Comparison of ENCODE assay signal across 8 cellular contexts in genomic region chr11:118359295-118359958, GRCh38. TPM values are rescaled to one million over a fixed set of nuclear protein-coding genes. Genes with fewer than 3 reads are reported as not detected.
A peak's percentile ranks its signal among the peaks of the same experiment; 100 is the strongest.
DNase-seq lines count a peak whose midpoint lies in the region; ATAC-seq and TF ChIP-seq lines count a peak whose summit lies in the region.

A gene with protein sequence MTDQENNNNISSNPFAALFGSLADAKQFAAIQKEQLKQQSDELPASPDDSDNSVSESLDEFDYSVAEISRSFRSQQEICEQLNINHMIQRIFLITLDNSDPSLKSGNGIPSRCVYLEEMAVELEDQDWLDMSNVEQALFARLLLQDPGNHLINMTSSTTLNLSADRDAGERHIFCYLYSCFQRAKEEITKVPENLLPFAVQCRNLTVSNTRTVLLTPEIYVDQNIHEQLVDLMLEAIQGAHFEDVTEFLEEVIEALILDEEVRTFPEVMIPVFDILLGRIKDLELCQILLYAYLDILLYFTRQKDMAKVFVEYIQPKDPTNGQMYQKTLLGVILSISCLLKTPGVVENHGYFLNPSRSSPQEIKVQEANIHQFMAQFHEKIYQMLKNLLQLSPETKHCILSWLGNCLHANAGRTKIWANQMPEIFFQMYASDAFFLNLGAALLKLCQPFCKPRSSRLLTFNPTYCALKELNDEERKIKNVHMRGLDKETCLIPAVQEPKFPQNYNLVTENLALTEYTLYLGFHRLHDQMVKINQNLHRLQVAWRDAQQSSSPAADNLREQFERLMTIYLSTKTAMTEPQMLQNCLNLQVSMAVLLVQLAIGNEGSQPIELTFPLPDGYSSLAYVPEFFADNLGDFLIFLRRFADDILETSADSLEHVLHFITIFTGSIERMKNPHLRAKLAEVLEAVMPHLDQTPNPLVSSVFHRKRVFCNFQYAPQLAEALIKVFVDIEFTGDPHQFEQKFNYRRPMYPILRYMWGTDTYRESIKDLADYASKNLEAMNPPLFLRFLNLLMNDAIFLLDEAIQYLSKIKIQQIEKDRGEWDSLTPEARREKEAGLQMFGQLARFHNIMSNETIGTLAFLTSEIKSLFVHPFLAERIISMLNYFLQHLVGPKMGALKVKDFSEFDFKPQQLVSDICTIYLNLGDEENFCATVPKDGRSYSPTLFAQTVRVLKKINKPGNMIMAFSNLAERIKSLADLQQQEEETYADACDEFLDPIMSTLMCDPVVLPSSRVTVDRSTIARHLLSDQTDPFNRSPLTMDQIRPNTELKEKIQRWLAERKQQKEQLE (plus strand): TSS chr11:118359600. CDS start chr11:118365081, 5,481 bp downstream.

- H3K4ac ChIP-seq in mesendoderm (ENCODE audit: low read depth, low read length): no peak within 1 kb of the TSS

- H4K5ac ChIP-seq in mesendoderm (ENCODE audit: low read length): peak within 1 kb of the TSS; percentile 88

- H3K18ac ChIP-seq in mesendoderm (ENCODE audit: low read length): no peak within 1 kb of the TSS

- peaks cover 38% of the 10 kb centered on the region for H3K4me1 ChIP-seq in CD8-positive, alpha-beta T cell (ENCODE audit: insufficient read depth, low read length)
- H3K4me1 ChIP-seq in NT2/D1 (ENCODE audit: insufficient read depth, insufficient read length) (no peaks in the 10 kb centered on the region), endodermal cell (ENCODE audit: control insufficient read depth, insufficient read depth, low read length) (no peaks in the 10 kb centered on the region), mesendoderm (ENCODE audit: control insufficient read depth, low read depth, low read length) (peaks cover 3% of the 10 kb centered on the region)

- H2AK5ac ChIP-seq in mesendoderm (ENCODE audit: low read length): no peak within 1 kb of the TSS

- H3K27me3 Mint-ChIP-seq in CD8-positive, alpha-beta T cell (ENCODE audit: low read depth): no peaks in the 10 kb centered on the region
- H3K27me3 Mint-ChIP-seq in activated CD8-positive, alpha-beta memory T cell treated with anti-CD3 and anti-CD28 coated beads, Interleukin-2, amount 10 ng/mL, durations not matched to agents 7 days and 5 days: no peaks in the 10 kb centered on the region
- H3K27me3 Mint-ChIP-seq in endodermal cell (ENCODE audit: insufficient read depth): peaks cover 26% of the 10 kb centered on the region

- H2BK120ac ChIP-seq in mesendoderm (ENCODE audit: low read depth, low read length): no peak within 1 kb of the TSS

- peaks cover 8% of the 10 kb centered on the region for H3K36me3 ChIP-seq in CD8-positive, alpha-beta T cell (ENCODE audit: insufficient read depth, low read length)
- H3K36me3 ChIP-seq in NT2/D1 (ENCODE audit: insufficient read depth, insufficient read length, low read length): peaks cover 2% of the 10 kb centered on the region
- peaks cover 2% of the 10 kb centered on the region for H3K36me3 ChIP-seq in endodermal cell (ENCODE audit: control insufficient read depth, insufficient read depth, low read length)
- no peaks in the 10 kb centered on the region for H3K36me3 ChIP-seq in mesendoderm (ENCODE audit: control insufficient read depth, insufficient read depth, low read length)

- no peaks in the 10 kb centered on the region for H3K9me3 Mint-ChIP-seq in CD8-positive, alpha-beta T cell
- H3K9me3 Mint-ChIP-seq in activated CD8-positive, alpha-beta memory T cell treated with anti-CD3 and anti-CD28 coated beads, Interleukin-2, amount 10 ng/mL, durations not matched to agents 7 days and 5 days (ENCODE audit: low read depth): no peaks in the 10 kb centered on the region
- H3K9me3 Mint-ChIP-seq in endodermal cell: peaks cover 3% of the 10 kb centered on the region

- peak; percentile 80 for ATAC-seq in CD8-positive, alpha-beta T cell
- peak; percentile 70 for ATAC-seq in GM19468 (IDR thresholded peaks at IDR 0.05; ENCODE audit: extremely low read depth, unreplicated experiment)
- peak; percentile 98 for ATAC-seq in activated CD8-positive, alpha-beta memory T cell treated with anti-CD3 and anti-CD28 coated beads, Interleukin-2, amount 10 ng/mL, durations not matched to agents 7 days and 5 days

- 11 to 18% methylated on average over 25 to 33 of the region's 33 CpGs for WGBS in endodermal cell (ENCODE audit: insufficient coverage in 1 of 2, insufficient read length in 1 of 2), 2 experiments
- WGBS in mesendoderm (ENCODE audit: extremely low coverage, insufficient coverage, low lambda C conversion rate): no CpG with 5 or more reads among the region's 33 CpGs

- peak within 1 kb of the TSS; percentile 95 for H3K4me2 ChIP-seq in mesendoderm (ENCODE audit: low read length)

- peaks cover 52% of the 10 kb centered on the region for H3K4me1 Mint-ChIP-seq in CD8-positive, alpha-beta T cell (ENCODE audit: low read depth)
- H3K4me1 Mint-ChIP-seq in activated CD8-positive, alpha-beta memory T cell treated with anti-CD3 and anti-CD28 coated beads, Interleukin-2, amount 10 ng/mL, durations not matched to agents 7 days and 5 days: peaks cover 43% of the 10 kb centered on the region
- H3K4me1 Mint-ChIP-seq in endodermal cell: peaks cover 6% of the 10 kb centered on the region

- H3K79me2 ChIP-seq in mesendoderm (ENCODE audit: control insufficient read depth, insufficient read depth, low read length): peaks cover 7% of the 10 kb centered on the region

- peak within 1 kb of the TSS; percentile 66 for H3K4me3 ChIP-seq in CD8-positive, alpha-beta T cell (ENCODE audit: low read depth, low read length)
- H3K4me3 ChIP-seq in NT2/D1 (ENCODE audit: insufficient read length, low read depth) (peak within 1 kb of the TSS; percentile 94), endodermal cell (ENCODE audit: low read length) (peak within 1 kb of the TSS; percentile 94), mesendoderm (ENCODE audit: low read length) (peak within 1 kb of the TSS; percentile 100)

- peak; percentile 93 to 100 (median 99) for DNase-seq in CD8-positive, alpha-beta T cell
- DNase-seq in HUDEP-2 (lab: John Stamatoyannopoulos, UW; ENCODE audit: unreplicated experiment in 76 of 76): peak; percentile 35 to 96 (median 91)
- peak; percentile 96 for DNase-seq in NT2/D1 (ENCODE audit: low read depth, low spot score)
- DNase-seq in activated CD8-positive, alpha-beta memory T cell treated with anti-CD3 and anti-CD28 coated beads, Interleukin-2, amount 10 ng/mL, durations not matched to agents 7 days and 5 days: peak; percentile 99
- peak; percentile 97 for DNase-seq in endodermal cell
- peak; percentile 98 for DNase-seq in mesendoderm
- peak; percentile 98 for DNase-seq in stimulated activated CD8-positive, alpha-beta memory T cell treated with anti-CD3 and anti-CD28 coated beads, Interleukin-15, amount 100 ng/mL, for 1 hour (ENCODE audit: low read depth)

- peak within 1 kb of the TSS; percentile 98 for H4K8ac ChIP-seq in mesendoderm (ENCODE audit: low read depth, low read length)

- no peak within 1 kb of the TSS for H2BK5ac ChIP-seq in mesendoderm (ENCODE audit: low read length)

- no peak within 1 kb of the TSS for H2BK15ac ChIP-seq in mesendoderm (replicated peaks; ENCODE audit: low read depth)

- peak within 1 kb of the TSS; percentile 93 for H3K4me3 Mint-ChIP-seq in CD8-positive, alpha-beta T cell
- peak within 1 kb of the TSS; percentile 96 for H3K4me3 Mint-ChIP-seq in activated CD8-positive, alpha-beta memory T cell treated with anti-CD3 and anti-CD28 coated beads, Interleukin-2, amount 10 ng/mL, durations not matched to agents 7 days and 5 days
- H3K4me3 Mint-ChIP-seq in endodermal cell: peak within 1 kb of the TSS; percentile 97

- peak within 1 kb of the TSS; percentile 94 for H3K56ac ChIP-seq in mesendoderm (ENCODE audit: low read length)

- no peak within 1 kb of the TSS for H3K23ac ChIP-seq in mesendoderm (ENCODE audit: low read length)

- peaks cover 9% of the 10 kb centered on the region for H3K79me1 ChIP-seq in mesendoderm (ENCODE audit: low read length)

- H3K9me3 ChIP-seq in CD8-positive, alpha-beta T cell (ENCODE audit: low read length): no peaks in the 10 kb centered on the region
- no peaks in the 10 kb centered on the region for H3K9me3 ChIP-seq in NT2/D1 (ENCODE audit: insufficient read depth, low read length)
- H3K9me3 ChIP-seq in endodermal cell (ENCODE audit: control insufficient read depth, low read length): no peaks in the 10 kb centered on the region

- peaks cover 43% of the 10 kb centered on the region for H3K36me3 Mint-ChIP-seq in CD8-positive, alpha-beta T cell
- H3K36me3 Mint-ChIP-seq in activated CD8-positive, alpha-beta memory T cell treated with anti-CD3 and anti-CD28 coated beads, Interleukin-2, amount 10 ng/mL, durations not matched to agents 7 days and 5 days: peaks cover 14% of the 10 kb centered on the region
- no peaks in the 10 kb centered on the region for H3K36me3 Mint-ChIP-seq in endodermal cell (ENCODE audit: low read depth)

- H3K27ac ChIP-seq in CD8-positive, alpha-beta T cell (ENCODE audit: low read depth, low read length): peak within 1 kb of the TSS; percentile 89
- no peak within 1 kb of the TSS for H3K27ac ChIP-seq in endodermal cell (ENCODE audit: low read depth, low read length)
- no peak within 1 kb of the TSS for H3K27ac ChIP-seq in mesendoderm (ENCODE audit: low read depth, low read length)

- intact Hi-C loops in CD8-positive, alpha-beta T cell (cut with DNase I, micrococcal nuclease): loop anchor here (1.0 to 5.0 kb wide), 6 partner anchors 15 to 215 kb away; partner anchors contain the start of genes CD3G (in 2 of the 2), KMT2A (in 2 of the 2) and ATP5MG (in 1 of the 2)

- no peak for TF ChIP-seq CTCF in CD8-positive, alpha-beta T cell (IDR thresholded peaks at IDR 0.05)
- no peak for TF ChIP-seq CTCF in endodermal cell (conservative IDR thresholded peaks at IDR 0.05)

- POLR2A ChIA-PET in CD8-positive, alpha-beta T cell (lab: Charles Lee): interaction anchor here (0.6 to 2.0 kb wide), 18 partner anchors 12 to 161 kb away, joined by 3 to 21 read pairs (median 5); partner anchors contain the start of genes CD3D, CD3E, JAML and KMT2A

- peak within 1 kb of the TSS; percentile 98 for H3K27ac Mint-ChIP-seq in CD8-positive, alpha-beta T cell
- peak within 1 kb of the TSS; percentile 98 for H3K27ac Mint-ChIP-seq in activated CD8-positive, alpha-beta memory T cell treated with anti-CD3 and anti-CD28 coated beads, Interleukin-2, amount 10 ng/mL, durations not matched to agents 7 days and 5 days
- peak within 1 kb of the TSS; percentile 93 for H3K27ac Mint-ChIP-seq in endodermal cell

- peak within 1 kb of the TSS; percentile 91 for H3K9ac ChIP-seq in NT2/D1 (ENCODE audit: insufficient read length, low read depth)
- H3K9ac ChIP-seq in endodermal cell (ENCODE audit: extremely low read depth, low read length, poor library complexity, severe bottlenecking): peak within 1 kb of the TSS; percentile 74
- peak within 1 kb of the TSS; percentile 95 for H3K9ac ChIP-seq in mesendoderm (ENCODE audit: low read length)

- CTCF ChIA-PET in CD8-positive, alpha-beta T cell (lab: Charles Lee): interaction anchor here (0.7 to 2.2 kb wide), 9 partner anchors 10 to 248 kb away, joined by 3 to 15 read pairs (median 3); partner anchors contain the start of genes CD3E, MPZL3 and PHLDB1
- CTCF ChIA-PET in activated CD8-positive, alpha-beta memory T cell treated with anti-CD3 and anti-CD28 coated beads, Interleukin-2, amount 10 ng/mL, durations not matched to agents 7 days and 5 days (lab: Charles Lee): interaction anchor here (0.5 to 2.1 kb wide), 16 partner anchors 8 to 231 kb away, joined by 3 to 9 read pairs (median 3); partner anchors contain the start of gene CD3D

- H3K27me3 ChIP-seq in CD8-positive, alpha-beta T cell (ENCODE audit: insufficient read depth, low read length): no peaks in the 10 kb centered on the region
- peaks cover 3% of the 10 kb centered on the region for H3K27me3 ChIP-seq in NT2/D1 (ENCODE audit: insufficient read depth, insufficient read length)
- peaks cover 36% of the 10 kb centered on the region for H3K27me3 ChIP-seq in endodermal cell (ENCODE audit: control insufficient read depth, insufficient read depth, low read length, poor library complexity, severe bottlenecking)
- H3K27me3 ChIP-seq in mesendoderm (ENCODE audit: insufficient read depth, low read length, poor library complexity): no peaks in the 10 kb centered on the region

RNA-seq across cellular contexts. Expression of the gene that starts here (rescaled TPM):
- 10 to 100 TPM; 53.7 to 57.5 TPM for total RNA-seq in CD8-positive, alpha-beta T cell
- total RNA-seq in activated CD8-positive, alpha-beta memory T cell treated with anti-CD3 and anti-CD28 coated beads, Interleukin-2, amount 10 ng/mL, durations not matched to agents 7 days and 5 days: 10 to 100 TPM; 43.4 to 47.8 TPM
- 10 to 100 TPM; 39.6 to 42.6 TPM for total RNA-seq in endodermal cell
- 27.3 TPM for polyA plus RNA-seq in endodermal cell (2013, experiment 1 of 2)
- polyA plus RNA-seq in endodermal cell (2013, experiment 2 of 2): 26.2 TPM
- polyA plus RNA-seq in mesendoderm (2013, experiment 1 of 2): 20.8 TPM
- polyA plus RNA-seq in mesendoderm (2013, experiment 2 of 2): 20.8 TPM
